Comparison of ENCODE assay signal across 19 cellular contexts in the genomic region with DNA sequence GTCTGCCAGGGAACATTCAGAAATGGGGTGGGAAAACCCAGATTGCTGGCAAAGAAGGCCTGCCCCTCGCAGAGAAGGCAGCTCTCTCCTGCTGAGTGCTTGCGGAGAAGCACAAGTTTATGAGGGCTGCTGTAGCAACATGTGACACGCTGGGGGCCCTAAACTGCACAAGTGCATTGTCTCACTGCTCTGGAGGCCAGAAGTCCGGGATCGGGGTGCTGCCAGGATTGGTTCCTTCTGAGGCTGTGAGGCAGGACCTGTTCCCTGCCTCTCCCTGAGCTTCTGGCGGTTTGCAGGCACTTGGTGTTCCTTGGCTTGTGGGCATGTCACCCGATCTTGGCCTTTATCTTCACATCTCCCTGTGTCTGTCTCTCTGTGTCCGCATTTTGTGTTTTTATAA.
DNase-seq lines count a peak whose midpoint lies in the region; ATAC-seq and TF ChIP-seq lines count a peak whose summit lies in the region.
"Had no signal": no experiment of that assay in that cellular context is flagged by ENCODE, and none has a peak within 500 bp of the region (broad histone marks: within the 10 kb centered on the region; RNA-seq: fewer than 3 reads in every experiment).

No MANE protein-coding gene starts in this region.

- H3K4me3 ChIP-seq in cardiac muscle cell (no peak overlapping the region), heart right ventricle (no peak overlapping the region)
- H3K4me3 ChIP-seq: GM23338, K562 had no signal

- no peaks in the 10 kb centered on the region for H3K36me3 ChIP-seq in cardiac muscle cell
- H3K36me3 ChIP-seq in heart right ventricle, result no peaks in the 10 kb centered on the region

- intact Hi-C loops in heart right ventricle (cut with DNase I), result no loop called here

- ATAC-seq in heart right ventricle, result no peak
- ATAC-seq: GM23338, K562, PC-3 had no signal

- no peak overlapping the region for H3K4me3 Mint-ChIP-seq in progenitor cell of endocrine pancreas (ENCODE audit: low read depth)
- H3K4me3 Mint-ChIP-seq: CD14-positive monocyte, GM23338 had no signal

- no peaks in the 10 kb centered on the region for H3K9me3 Mint-ChIP-seq in progenitor cell of endocrine pancreas (ENCODE audit: low read depth)
- H3K9me3 Mint-ChIP-seq: CD14-positive monocyte, GM23338 had no signal

- H3K27ac ChIP-seq in cardiac muscle cell (peak overlapping the region; percentile 22), heart right ventricle (no peak overlapping the region)

- peaks cover 37% of the 10 kb centered on the region for H3K4me1 Mint-ChIP-seq in progenitor cell of endocrine pancreas (ENCODE audit: low read depth)
- H3K4me1 Mint-ChIP-seq: CD14-positive monocyte had no signal

- peaks cover 63% of the 10 kb centered on the region for H3K27me3 Mint-ChIP-seq in progenitor cell of endocrine pancreas

- H3K4me1 ChIP-seq in cardiac muscle cell (ENCODE audit: low read depth) (peaks cover 30% of the 10 kb centered on the region), heart right ventricle (peaks cover 0 to 14% (median 0%) of the 10 kb centered on the region in 9 donors)

- DNase-seq in DMS 273 (lab: John Stamatoyannopoulos, UW; ENCODE audit: unreplicated experiment), result peak; percentile 31
- DNase-seq in DMS 273 treated with DMSO at 0.1 percent for 48 hours (lab: John Stamatoyannopoulos, UW), result no peak
- DNase-seq in cardiac muscle cell (ENCODE audit: low read depth in 1 of 2, low spot score in 1 of 2), result no peak
- no peak for DNase-seq in heart right ventricle
- DNase-seq in progenitor cell of endocrine pancreas (ENCODE audit: low spot score, unreplicated experiment), result no peak
- DNase-seq in activated gamma-delta T cell (lab: John Stamatoyannopoulos, UW), result no peak
- no peak for DNase-seq in T-helper 9 cell
- no peak for DNase-seq in DMS153 (lab: John Stamatoyannopoulos, UW)
- DNase-seq: 8988T, HCEC 1CT, NCI-H1694, NCI-H2081 treated with DMSO at 0.1 percent for 48 hours, NCI-H446, PC-3, RPMI8226, SK-N-SH had no signal

- WGBS in heart right ventricle, 2 donors, result 93 to 95% methylated on average over 8 of the region's 8 CpGs

- no peak for TF ChIP-seq CTCF in cardiac muscle cell (IDR thresholded peaks at IDR 0.05; ENCODE audit: low read depth, low read length)
- TF ChIP-seq CTCF in heart right ventricle (IDR thresholded peaks at IDR 0.05), result no peak
- no peak for TF ChIP-seq CTCF in progenitor cell of endocrine pancreas (IDR thresholded peaks at IDR 0.05; ENCODE audit: unreplicated experiment)

- peak overlapping the region; percentile 84 for H3K27ac Mint-ChIP-seq in progenitor cell of endocrine pancreas
- H3K27ac Mint-ChIP-seq: CD14-positive monocyte, GM23338 had no signal

- no peaks in the 10 kb centered on the region for H3K27me3 ChIP-seq in cardiac muscle cell
- no peaks in the 10 kb centered on the region for H3K27me3 ChIP-seq in heart right ventricle

- H3K36me3 Mint-ChIP-seq in progenitor cell of endocrine pancreas (ENCODE audit: insufficient read depth), result no peaks in the 10 kb centered on the region
- H3K36me3 Mint-ChIP-seq: CD14-positive monocyte had no signal

- H3K9me3 ChIP-seq in cardiac muscle cell (ENCODE audit: low read depth) (no peaks in the 10 kb centered on the region), heart right ventricle (no peaks in the 10 kb centered on the region)
- H3K9me3 ChIP-seq: SK-N-SH had no signal
